In the genomic region with DNA sequence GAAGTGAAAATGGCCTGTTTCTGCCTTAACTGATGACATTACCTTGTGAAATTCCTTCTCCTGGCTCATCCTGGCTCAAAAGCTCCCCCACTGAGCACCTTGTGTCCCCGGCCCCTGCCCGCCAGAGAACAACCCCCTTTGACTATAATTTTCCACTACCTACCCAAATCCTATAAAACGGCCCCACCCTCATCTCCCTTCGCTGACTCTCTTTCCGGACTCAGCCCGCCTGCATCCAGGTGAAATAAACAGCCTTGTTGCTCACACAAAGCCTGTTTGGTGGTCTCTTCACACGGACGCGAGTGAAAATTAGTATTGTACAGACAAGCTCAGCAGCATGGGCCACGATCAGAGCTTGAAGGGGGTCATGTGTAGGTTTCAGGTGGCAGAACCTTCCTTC, we compare ENCODE assay signal across 8 cellular contexts. TPM values are rescaled to one million over a fixed set of nuclear protein-coding genes. Genes with fewer than 3 reads are reported as not detected.
DNase-seq lines count a peak whose midpoint lies in the region; ATAC-seq and TF ChIP-seq lines count a peak whose summit lies in the region.
"Not testable (repeated sequence)": the region's sequence is repeated elsewhere in the genome, so short reads cannot be mapped to it uniquely, and the experiment has no call there.

No MANE protein-coding gene starts in this region.

- peaks cover 48% of the 10 kb centered on the region for H4K20me1 ChIP-seq in Loucy (ENCODE audit: insufficient read depth, low read length, poor library complexity, severe bottlenecking)

- ATAC-seq in CD4-positive, alpha-beta T cell (ENCODE audit: poor library complexity); activated naive CD8-positive, alpha-beta T cell treated with anti-CD3 and anti-CD28 coated beads, Interleukin-2, amount 50 U/mL, for 24 hours: not testable (repeated sequence)

- TF ChIP-seq CTCF in CD4-positive, alpha-beta T cell (IDR thresholded peaks at IDR 0.05); Loucy (conservative IDR thresholded peaks at IDR 0.05; ENCODE audit: low read length); spleen (IDR thresholded peaks at IDR 0.05 in 8 of 11, conservative IDR thresholded peaks at IDR 0.05 in 3 of 11): not testable (repeated sequence)

- peak overlapping the region; percentile 80 for H3K27ac ChIP-seq in CD4-positive, alpha-beta T cell (ENCODE audit: low read depth, low read length)
- H3K27ac ChIP-seq in iPS-20b (ENCODE audit: low read length), result not testable (repeated sequence)
- H3K27ac ChIP-seq in spleen, result peak overlapping the region; percentile 58 to 91 (median 81)

- H3K9ac ChIP-seq in Loucy (ENCODE audit: low read depth, low read length, poor library complexity, severe bottlenecking), result not testable (repeated sequence)
- peak overlapping the region; percentile 27; the same call in 1 of the 2 replicates for H3K9ac ChIP-seq in iPS-20b (ENCODE audit: low read depth, low read length)

- H3K27me3 Mint-ChIP-seq in CD4-positive, alpha-beta T cell; activated CD4-positive, alpha-beta T cell treated with anti-CD3 and anti-CD28 coated beads, Interleukin-2, amount 10 ng/mL, durations not matched to agents 24 days and 14 days; activated T-helper 1 cell treated with anti-CD3 and anti-CD28 coated beads, Interleukin-12 subunit alpha, Interleukin-12 subunit beta, Interleukin-2, Interleukin-4 antibody, amounts not matched to agents 30 ng/mL and 10 ng/mL and 1 ng/mL, durations not matched to agents 14 hours and 24 hours and 36 hours (ENCODE audit: insufficient read depth); activated naive CD8-positive, alpha-beta T cell treated with anti-CD3 and anti-CD28 coated beads, Interleukin-2, amount 50 U/mL, for 24 hours; stimulated activated naive CD8-positive, alpha-beta T cell treated with anti-CD3 and anti-CD28 coated beads, Interleukin-15, Interleukin-2, amounts not matched to agents 100 ng/mL and 50 ng/mL, for 24 hours: not testable (repeated sequence)

- peak overlapping the region; percentile 92 for H3K27ac Mint-ChIP-seq in CD4-positive, alpha-beta T cell
- H3K27ac Mint-ChIP-seq in activated CD4-positive, alpha-beta T cell treated with anti-CD3 and anti-CD28 coated beads, Interleukin-2, amount 10 ng/mL, durations not matched to agents 24 days and 14 days, result peak overlapping the region; percentile 88
- peak overlapping the region; percentile 97 for H3K27ac Mint-ChIP-seq in activated T-helper 1 cell treated with anti-CD3 and anti-CD28 coated beads, Interleukin-12 subunit alpha, Interleukin-12 subunit beta, Interleukin-2, Interleukin-4 antibody, amounts not matched to agents 30 ng/mL and 10 ng/mL and 1 ng/mL, durations not matched to agents 14 hours and 24 hours and 36 hours
- peak overlapping the region; percentile 92 for H3K27ac Mint-ChIP-seq in activated naive CD8-positive, alpha-beta T cell treated with anti-CD3 and anti-CD28 coated beads, Interleukin-2, amount 50 U/mL, for 24 hours
- H3K27ac Mint-ChIP-seq in stimulated activated naive CD8-positive, alpha-beta T cell treated with anti-CD3 and anti-CD28 coated beads, Interleukin-15, Interleukin-2, amounts not matched to agents 100 ng/mL and 50 ng/mL, for 24 hours, result peak overlapping the region; percentile 93

- peaks cover 51% of the 10 kb centered on the region for H3K4me1 ChIP-seq in Loucy (ENCODE audit: insufficient read depth, low read length, poor library complexity, severe bottlenecking)
- H3K4me1 ChIP-seq in iPS-20b (ENCODE audit: insufficient read depth, low read length), result peaks cover 29% of the 10 kb centered on the region
- peaks cover 56 to 99% (median 91%) of the 10 kb centered on the region in 6 donors for H3K4me1 ChIP-seq in spleen

- H3K36me3 ChIP-seq in Loucy (ENCODE audit: insufficient read depth, low read length), result peaks cover 46% of the 10 kb centered on the region; the same call in 1 of the 2 replicates
- not testable (repeated sequence) for H3K36me3 ChIP-seq in iPS-20b (ENCODE audit: insufficient read depth, low read depth, low read length)
- H3K36me3 ChIP-seq in spleen, result peaks cover 0 to 62% (median 21%) of the 10 kb centered on the region in 6 donors

- peaks cover 92% of the 10 kb centered on the region for H3K79me2 ChIP-seq in Loucy (ENCODE audit: insufficient read depth, low read length)

- H3K9me2 ChIP-seq in Loucy (replicated peaks; ENCODE audit: low read depth, low read length), result not testable (repeated sequence)

- peaks cover 85% of the 10 kb centered on the region for H3K4me1 Mint-ChIP-seq in CD4-positive, alpha-beta T cell (ENCODE audit: low read depth)
- H3K4me1 Mint-ChIP-seq in activated CD4-positive, alpha-beta T cell treated with anti-CD3 and anti-CD28 coated beads, Interleukin-2, amount 10 ng/mL, durations not matched to agents 24 days and 14 days, result peaks cover 70% of the 10 kb centered on the region
- H3K4me1 Mint-ChIP-seq in activated T-helper 1 cell treated with anti-CD3 and anti-CD28 coated beads, Interleukin-12 subunit alpha, Interleukin-12 subunit beta, Interleukin-2, Interleukin-4 antibody, amounts not matched to agents 30 ng/mL and 10 ng/mL and 1 ng/mL, durations not matched to agents 14 hours and 24 hours and 36 hours (ENCODE audit: low read depth), result peaks cover 81% of the 10 kb centered on the region
- H3K4me1 Mint-ChIP-seq in activated naive CD8-positive, alpha-beta T cell treated with anti-CD3 and anti-CD28 coated beads, Interleukin-2, amount 50 U/mL, for 24 hours, result peaks cover 87% of the 10 kb centered on the region
- peaks cover 89% of the 10 kb centered on the region for H3K4me1 Mint-ChIP-seq in stimulated activated naive CD8-positive, alpha-beta T cell treated with anti-CD3 and anti-CD28 coated beads, Interleukin-15, Interleukin-2, amounts not matched to agents 100 ng/mL and 50 ng/mL, for 24 hours (ENCODE audit: low read depth)

- not testable (repeated sequence) for DNase-seq in CD4-positive, alpha-beta T cell; activated T-helper 1 cell treated with anti-CD3 and anti-CD28 coated beads, Interleukin-12 subunit alpha, Interleukin-12 subunit beta, Interleukin-2, Interleukin-4 antibody, amounts not matched to agents 30 ng/mL and 10 ng/mL and 1 ng/mL, durations not matched to agents 14 hours and 24 hours and 36 hours (ENCODE audit: low spot score); spleen
- peak; percentile 78 for DNase-seq in activated CD4-positive, alpha-beta T cell treated with anti-CD3 and anti-CD28 coated beads, Interleukin-2, amount 10 ng/mL, durations not matched to agents 24 days and 14 days
- DNase-seq in activated naive CD8-positive, alpha-beta T cell treated with anti-CD3 and anti-CD28 coated beads, Interleukin-2, amount 50 U/mL, for 24 hours, result peak; percentile 34

- not testable (repeated sequence) for TF ChIP-seq POLR2A in spleen (IDR thresholded peaks at IDR 0.05)

- H3K9me3 Mint-ChIP-seq in CD4-positive, alpha-beta T cell; activated CD4-positive, alpha-beta T cell treated with anti-CD3 and anti-CD28 coated beads, Interleukin-2, amount 10 ng/mL, durations not matched to agents 24 days and 14 days; activated T-helper 1 cell treated with anti-CD3 and anti-CD28 coated beads, Interleukin-12 subunit alpha, Interleukin-12 subunit beta, Interleukin-2, Interleukin-4 antibody, amounts not matched to agents 30 ng/mL and 10 ng/mL and 1 ng/mL, durations not matched to agents 14 hours and 24 hours and 36 hours; activated naive CD8-positive, alpha-beta T cell treated with anti-CD3 and anti-CD28 coated beads, Interleukin-2, amount 50 U/mL, for 24 hours; stimulated activated naive CD8-positive, alpha-beta T cell treated with anti-CD3 and anti-CD28 coated beads, Interleukin-15, Interleukin-2, amounts not matched to agents 100 ng/mL and 50 ng/mL, for 24 hours: not testable (repeated sequence)

- H3K4me3 Mint-ChIP-seq in CD4-positive, alpha-beta T cell, result peak overlapping the region; percentile 89
- H3K4me3 Mint-ChIP-seq in activated CD4-positive, alpha-beta T cell treated with anti-CD3 and anti-CD28 coated beads, Interleukin-2, amount 10 ng/mL, durations not matched to agents 24 days and 14 days, result peak overlapping the region; percentile 82
- peak overlapping the region; percentile 80 for H3K4me3 Mint-ChIP-seq in activated T-helper 1 cell treated with anti-CD3 and anti-CD28 coated beads, Interleukin-12 subunit alpha, Interleukin-12 subunit beta, Interleukin-2, Interleukin-4 antibody, amounts not matched to agents 30 ng/mL and 10 ng/mL and 1 ng/mL, durations not matched to agents 14 hours and 24 hours and 36 hours
- H3K4me3 Mint-ChIP-seq in activated naive CD8-positive, alpha-beta T cell treated with anti-CD3 and anti-CD28 coated beads, Interleukin-2, amount 50 U/mL, for 24 hours, result peak overlapping the region; percentile 77
- peak overlapping the region; percentile 79 for H3K4me3 Mint-ChIP-seq in stimulated activated naive CD8-positive, alpha-beta T cell treated with anti-CD3 and anti-CD28 coated beads, Interleukin-15, Interleukin-2, amounts not matched to agents 100 ng/mL and 50 ng/mL, for 24 hours

- peaks cover 80% of the 10 kb centered on the region for H3K36me3 Mint-ChIP-seq in CD4-positive, alpha-beta T cell (ENCODE audit: low read depth)
- H3K36me3 Mint-ChIP-seq in activated CD4-positive, alpha-beta T cell treated with anti-CD3 and anti-CD28 coated beads, Interleukin-2, amount 10 ng/mL, durations not matched to agents 24 days and 14 days (ENCODE audit: low read depth), result peaks cover 60% of the 10 kb centered on the region
- peaks cover 50% of the 10 kb centered on the region for H3K36me3 Mint-ChIP-seq in activated T-helper 1 cell treated with anti-CD3 and anti-CD28 coated beads, Interleukin-12 subunit alpha, Interleukin-12 subunit beta, Interleukin-2, Interleukin-4 antibody, amounts not matched to agents 30 ng/mL and 10 ng/mL and 1 ng/mL, durations not matched to agents 14 hours and 24 hours and 36 hours (ENCODE audit: low read depth)
- peaks cover 65% of the 10 kb centered on the region for H3K36me3 Mint-ChIP-seq in activated naive CD8-positive, alpha-beta T cell treated with anti-CD3 and anti-CD28 coated beads, Interleukin-2, amount 50 U/mL, for 24 hours (ENCODE audit: low read depth)
- peaks cover 81% of the 10 kb centered on the region for H3K36me3 Mint-ChIP-seq in stimulated activated naive CD8-positive, alpha-beta T cell treated with anti-CD3 and anti-CD28 coated beads, Interleukin-15, Interleukin-2, amounts not matched to agents 100 ng/mL and 50 ng/mL, for 24 hours (ENCODE audit: low read depth)

- peak overlapping the region; percentile 95 for H3K4me2 ChIP-seq in Loucy (ENCODE audit: low read depth, low read length, poor library complexity, severe bottlenecking)

- CTCF ChIA-PET in CD4-positive, alpha-beta T cell (lab: Charles Lee), result interaction anchor here (2.4 to 2.9 kb wide), 3 partner anchors 10 to 19 kb away, joined by 8 to 38 read pairs (median 20); a partner anchor contains a TSS

- H3F3A ChIP-seq in Loucy (ENCODE audit: low read depth), result peaks cover 17% of the 10 kb centered on the region; the same call in 1 of the 2 replicates

- H3K27me3 ChIP-seq in CD4-positive, alpha-beta T cell (ENCODE audit: control insufficient read depth, insufficient read depth, low read length); Loucy (ENCODE audit: insufficient read depth, low read length, poor library complexity, severe bottlenecking); iPS-20b (ENCODE audit: insufficient read depth, low read length); spleen (replicated peaks in 1 of 7): not testable (repeated sequence)

- not testable (repeated sequence) for H3K9me3 ChIP-seq in CD4-positive, alpha-beta T cell (ENCODE audit: control insufficient read depth, low read length); Loucy (ENCODE audit: insufficient read depth, low read depth, low read length); iPS-20b (ENCODE audit: insufficient read depth, low read depth, low read length); spleen

- 68 to 88% (median 83%) methylated on average over 10 of the region's 10 CpGs for WGBS in spleen, 5 donors

- H2AFZ ChIP-seq in Loucy (ENCODE audit: low read length), result not testable (repeated sequence)

- POLR2A ChIA-PET in CD4-positive, alpha-beta T cell (lab: Charles Lee), result interaction anchor here (1.2 to 3.1 kb wide), 10 partner anchors 8 to 207 kb away, joined by 3 to 171 read pairs (median 12); no protein-coding TSS in a partner anchor

- intact Hi-C loops in CD4-positive, alpha-beta T cell (cut with DNase I, micrococcal nuclease), result loop anchor here in 1 of 2 experiments (2.0 kb wide), 1 partner anchor 15 kb away; a partner anchor contains a TSS
- intact Hi-C loops in activated CD4-positive, alpha-beta T cell treated with anti-CD3 and anti-CD28 coated beads, Interleukin-2, amount 10 ng/mL, durations not matched to agents 24 days and 14 days (cut with micrococcal nuclease), result loop anchor here (5.0 kb wide), 1 partner anchor 56 kb away; a partner anchor contains a TSS
- intact Hi-C loops in activated T-helper 1 cell treated with anti-CD3 and anti-CD28 coated beads, Interleukin-12 subunit alpha, Interleukin-12 subunit beta, Interleukin-2, Interleukin-4 antibody, amounts not matched to agents 30 ng/mL and 10 ng/mL and 1 ng/mL, durations not matched to agents 14 hours and 24 hours and 36 hours (cut with micrococcal nuclease), result loop anchor here (2.0 kb wide), 1 partner anchor 19 kb away; no protein-coding TSS in a partner anchor
- intact Hi-C loops in spleen (cut with DNase I; ENCODE audit: low total_unique reads), result not testable (repeated sequence)

- H3K4me3 ChIP-seq in Loucy (ENCODE audit: low read length, poor library complexity, severe bottlenecking); iPS-20b (ENCODE audit: low read length): not testable (repeated sequence)
- H3K4me3 ChIP-seq in spleen, result peak overlapping the region in 3 of 8 donors; percentile 23 to 61 (median 24)

RNA-seq across cellular contexts. Expression of a gene that starts 16.0 kb away (rescaled TPM):
- 100 to 1,000 TPM; 169 to 178 TPM for total RNA-seq in CD4-positive, alpha-beta T cell
- 86.1 and 90.5 TPM in 2 replicates for total RNA-seq in activated CD4-positive, alpha-beta T cell treated with anti-CD3 and anti-CD28 coated beads, Interleukin-2, amount 10 ng/mL, durations not matched to agents 24 days and 14 days
- total RNA-seq in activated T-helper 1 cell treated with anti-CD3 and anti-CD28 coated beads, Interleukin-12 subunit alpha, Interleukin-12 subunit beta, Interleukin-2, Interleukin-4 antibody, amounts not matched to agents 30 ng/mL and 10 ng/mL and 1 ng/mL, durations not matched to agents 14 hours and 24 hours and 36 hours, result 89.7 and 90.0 TPM in 2 replicates
- 10 to 100 TPM; 53.4 to 82.4 (median 68.3) TPM for total RNA-seq in spleen
- polyA plus RNA-seq in spleen, result 10 to 100 TPM; 12.7 to 19.0 (median 13.0) TPM

RNA-seq across cellular contexts. Expression of a gene that starts 57.7 kb away (rescaled TPM):
- total RNA-seq in CD4-positive, alpha-beta T cell, result under 1 TPM; 0.44 to 0.50 TPM
- 36.5 and 38.5 TPM in 2 replicates for total RNA-seq in activated CD4-positive, alpha-beta T cell treated with anti-CD3 and anti-CD28 coated beads, Interleukin-2, amount 10 ng/mL, durations not matched to agents 24 days and 14 days
- 29.6 and 31.5 TPM in 2 replicates for total RNA-seq in activated T-helper 1 cell treated with anti-CD3 and anti-CD28 coated beads, Interleukin-12 subunit alpha, Interleukin-12 subunit beta, Interleukin-2, Interleukin-4 antibody, amounts not matched to agents 30 ng/mL and 10 ng/mL and 1 ng/mL, durations not matched to agents 14 hours and 24 hours and 36 hours
- total RNA-seq in spleen, result 10 to 100 TPM; 11.1 to 27.7 (median 12.9) TPM
- under 1 TPM; 0.08 to 0.93 (median 0.15) TPM for polyA plus RNA-seq in spleen

Comparison
In these comparisons a context has a peak if more than half of its experiments do, and no peak if none do; other contexts are left out.
1. RNA of a gene that starts 57.7 kb away (total RNA-seq): 36.5 to 38.5 TPM in activated CD4-positive, alpha-beta T cell treated with anti-CD3 and anti-CD28 coated beads, Interleukin-2, amount 10 ng/mL, durations not matched to agents 24 days and 14 days, 29.6 to 31.5 TPM in activated T-helper 1 cell treated with anti-CD3 and anti-CD28 coated beads, Interleukin-12 subunit alpha, Interleukin-12 subunit beta, Interleukin-2, Interleukin-4 antibody, amounts not matched to agents 30 ng/mL and 10 ng/mL and 1 ng/mL, durations not matched to agents 14 hours and 24 hours and 36 hours and 11.1 to 27.7 TPM in spleen; 0.44 to 0.50 TPM in CD4-positive, alpha-beta T cell; every median in the first group is over 4 times any median in the second.
2. Peak in every context shown above with its lines, with median percentiles within 50 percentile points of each other: H3K27ac Mint-ChIP-seq and H3K4me3 Mint-ChIP-seq.